19 cellular contexts compared by ENCODE assay signal in the genomic region with DNA sequence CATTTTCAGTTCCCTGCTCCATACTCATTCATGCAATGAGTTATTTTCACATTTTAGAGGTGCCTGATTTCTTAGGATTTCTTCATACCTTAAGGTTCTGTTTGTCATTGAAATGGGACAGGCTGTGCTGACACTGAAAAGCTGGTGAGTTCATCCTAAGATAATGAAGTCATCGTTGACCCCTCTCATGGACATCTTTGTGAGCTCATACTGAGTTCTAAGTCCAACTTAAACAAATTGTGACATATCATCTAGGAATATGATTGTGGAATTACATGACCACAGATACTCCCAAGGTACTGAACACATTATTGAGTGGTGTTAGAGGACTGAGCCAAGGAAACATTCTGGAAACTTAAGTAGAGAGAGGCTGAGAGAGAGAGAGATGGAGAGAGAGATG.
DNase-seq lines count a peak whose midpoint lies in the region; ATAC-seq and TF ChIP-seq lines count a peak whose summit lies in the region.
"Had no signal": no experiment of that assay in that cellular context is flagged by ENCODE, and none has a peak within 500 bp of the region (broad histone marks: within the 10 kb centered on the region; RNA-seq: fewer than 3 reads in every experiment).

No MANE protein-coding gene starts in this region.

- WGBS in mammary epithelial cell (ENCODE audit: low coverage, missing lambda C conversion rate) = 100% methylated on average over 1 of the region's 1 CpG

- H3K27me3 ChIP-seq in mammary epithelial cell (ENCODE audit: insufficient read depth, low read length) = no peaks in the 10 kb centered on the region
- no peaks in the 10 kb centered on the region for H3K27me3 ChIP-seq in breast epithelium
- no peaks in the 10 kb centered on the region for H3K27me3 ChIP-seq in adipocyte (replicated peaks; ENCODE audit: control insufficient read depth, insufficient read depth, low read length)

- H2AFZ ChIP-seq in mammary epithelial cell (ENCODE audit: low read depth, low read length) = no peak overlapping the region
- H2AFZ ChIP-seq: GM23338 had no signal

- H3K4me3 ChIP-seq in mammary epithelial cell (replicated peaks in 1 of 3; ENCODE audit: insufficient read depth in 1 of 3, low read depth in 2 of 3, low read length in 3 of 3) = no peak overlapping the region
- no peak overlapping the region for H3K4me3 ChIP-seq in breast epithelium
- H3K4me3 ChIP-seq in adipocyte (ENCODE audit: low read length) = no peak overlapping the region
- H3K4me3 ChIP-seq in fibroblast of pulmonary artery (replicated peaks; ENCODE audit: low read depth, low read length) = no peak overlapping the region
- H3K4me3 ChIP-seq in skeletal muscle cell (ENCODE audit: low read depth, low read length) = no peak overlapping the region
- H3K4me3 ChIP-seq: GM23338, K562 had no signal

- H3K9ac ChIP-seq in mammary epithelial cell (ENCODE audit: insufficient read depth, low read length) (no peak overlapping the region), adipocyte (ENCODE audit: low read length) (no peak overlapping the region)

- intact Hi-C loops in mammary epithelial cell (cut with micrococcal nuclease) = no loop called here
- intact Hi-C loops in breast epithelium (cut with DNase I; ENCODE audit: low total_unique reads) = no loop called here

- dilution Hi-C loops in mammary epithelial cell (cut with HindIII; ENCODE audit: low sequenced_read_pairs) = no loop called here

- H3K4me1 ChIP-seq in mammary epithelial cell (ENCODE audit: insufficient read depth, low read length) (peaks cover 21% of the 10 kb centered on the region), breast epithelium (no peaks in the 10 kb centered on the region), adipocyte (ENCODE audit: control insufficient read depth, insufficient read depth, low read length) (peaks cover 18% of the 10 kb centered on the region)

- no peaks in the 10 kb centered on the region for H4K20me1 ChIP-seq in mammary epithelial cell (ENCODE audit: insufficient read depth, low read length)

- CTCF ChIA-PET in mammary epithelial cell (lab: Charles Lee; ENCODE audit: low non-redundant PET) = no interaction called here

- TF ChIP-seq CTCF in mammary epithelial cell (conservative IDR thresholded peaks at IDR 0.05 in 1 of 2, IDR thresholded peaks at IDR 0.05 in 1 of 2; ENCODE audit: extremely low read depth in 1 of 2, insufficient read depth in 1 of 2, low read depth in 1 of 2, low read length in 2 of 2) (no peak), breast epithelium (IDR thresholded peaks at IDR 0.05) (no peak), fibroblast of pulmonary artery (IDR thresholded peaks at IDR 0.05; ENCODE audit: low read length, missing control alignments) (no peak)

- DNase-seq in mammary epithelial cell = peak; percentile 28
- no peak for DNase-seq in breast epithelium (ENCODE audit: low spot score in 2 of 2)
- DNase-seq in adipocyte (ENCODE audit: low read depth) = peak; percentile 24
- peak; percentile 45 for DNase-seq in fibroblast of pulmonary artery (ENCODE audit: low read depth)
- DNase-seq in skeletal muscle cell (ENCODE audit: low read depth) = peak; percentile 88
- DNase-seq in NCI-H2227 treated with DMSO at 0.1 percent for 48 hours (lab: John Stamatoyannopoulos, UW) = no peak
- no peak for DNase-seq in NCI-H146 treated with DMSO at 0.1 percent for 48 hours (lab: John Stamatoyannopoulos, UW; ENCODE audit: unreplicated experiment)
- DNase-seq: DMS79, NCI-H1092 treated with DMSO at 0.1 percent for 48 hours, NCI-H1694 treated with DMSO at 0.1 percent for 48 hours, NCI-H2107, NCI-H510A treated with DMSO at 0.1 percent for 48 hours, NCI-H774, SHP77 treated with DMSO at 0.1 percent for 48 hours had no signal

- TF ChIP-seq POLR2A in breast epithelium (IDR thresholded peaks at IDR 0.05) = no peak

- H3K36me3 ChIP-seq in mammary epithelial cell (ENCODE audit: insufficient read depth, low read length) = no peaks in the 10 kb centered on the region
- H3K36me3 ChIP-seq in breast epithelium = no peaks in the 10 kb centered on the region
- no peaks in the 10 kb centered on the region for H3K36me3 ChIP-seq in adipocyte (ENCODE audit: control insufficient read depth, insufficient read depth, low read length, severe bottlenecking)

- BruUV-seq in mammary epithelial cell (replicated peaks; lab: Mats Ljungman, UMichigan) = no TSS peak

- H3K4me2 ChIP-seq in mammary epithelial cell (ENCODE audit: insufficient read depth, low read depth, low read length) = no peak overlapping the region
- H3K4me2 ChIP-seq: GM23338 had no signal

- H3K9me3 ChIP-seq in mammary epithelial cell (replicated peaks; ENCODE audit: insufficient read depth, low read length) (no peaks in the 10 kb centered on the region), breast epithelium (no peaks in the 10 kb centered on the region), adipocyte (ENCODE audit: control insufficient read depth, low read length) (no peaks in the 10 kb centered on the region)

- ATAC-seq in HG03571 (IDR thresholded peaks at IDR 0.05; ENCODE audit: unreplicated experiment) = no peak
- ATAC-seq: GM23338, HCT116, K562 had no signal

- H3K79me2 ChIP-seq in mammary epithelial cell (ENCODE audit: insufficient read depth, low read length) = no peaks in the 10 kb centered on the region

- H3K27ac ChIP-seq in mammary epithelial cell (ENCODE audit: insufficient read depth, low read depth, low read length) (no peak overlapping the region), breast epithelium (no peak overlapping the region)
- H3K27ac ChIP-seq: 22Rv1 had no signal

- in situ Hi-C loops in mammary epithelial cell (cut with MboI; ENCODE audit: low sequenced_read_pairs in 2 of 2) = no loop called here

Comparison
In these comparisons a context has a peak if more than half of its experiments do, and no peak if none do; other contexts are left out.
1. DNase-seq: peak in mammary epithelial cell (single experiment), adipocyte (single experiment), fibroblast of pulmonary artery (single experiment) and skeletal muscle cell (single experiment); none in breast epithelium (0 of 2), NCI-H2227 treated with DMSO at 0.1 percent for 48 hours (single experiment) and NCI-H146 treated with DMSO at 0.1 percent for 48 hours (single experiment).